10 cellular contexts compared by ENCODE assay signal in genomic region chr7:117010375-117011133, GRCh38. TPM values are rescaled to one million over a fixed set of nuclear protein-coding genes. Genes with fewer than 3 reads are reported as not detected.
DNase-seq lines count a peak whose midpoint lies in the region; ATAC-seq and TF ChIP-seq lines count a peak whose summit lies in the region.
"Had no signal": no experiment of that assay in that cellular context is flagged by ENCODE, and none has a peak within 500 bp of the region (broad histone marks: within the 10 kb centered on the region; RNA-seq: fewer than 3 reads in every experiment).

No MANE protein-coding gene starts in this region.

- POLR2A ChIA-PET in CD8-positive, alpha-beta T cell (lab: Charles Lee): interaction anchor here (1.5 to 1.6 kb wide), 2 partner anchors 8 to 116 kb away, joined by 5 read pairs; no protein-coding TSS in a partner anchor
- POLR2A ChIA-PET in OCI-LY7 (lab: Charles Lee): no interaction called here

- no peaks in the 10 kb centered on the region for H3K9me3 ChIP-seq in CD8-positive, alpha-beta T cell (ENCODE audit: low read length)
- no peaks in the 10 kb centered on the region for H3K9me3 ChIP-seq in OCI-LY7 (ENCODE audit: low read length)
- H3K9me3 ChIP-seq: ascending aorta had no signal

- ATAC-seq in CD8-positive, alpha-beta T cell: no peak
- peak; percentile 51 for ATAC-seq in GM19395 (IDR thresholded peaks at IDR 0.05; ENCODE audit: unreplicated experiment)
- ATAC-seq in HG03175 (IDR thresholded peaks at IDR 0.05; ENCODE audit: unreplicated experiment): peak; percentile 27

- intact Hi-C loops in CD8-positive, alpha-beta T cell (cut with DNase I, micrococcal nuclease): loop anchor here in 1 of 2 experiments (2.0 kb wide), 2 partner anchors 24 to 80 kb away; no protein-coding TSS in a partner anchor
- intact Hi-C loops in OCI-LY7 (cut with micrococcal nuclease; ENCODE audit: unreplicated experiment): no loop called here

- CTCF ChIA-PET in CD8-positive, alpha-beta T cell (lab: Charles Lee): interaction anchor here (0.8 to 9.3 kb wide), 5 partner anchors 15 to 117 kb away, joined by 3 to 160 read pairs (median 4); no protein-coding TSS in a partner anchor
- CTCF ChIA-PET in OCI-LY7 (lab: Charles Lee; ENCODE audit: unreplicated experiment): no interaction called here

- H3K4me1 Mint-ChIP-seq in CD8-positive, alpha-beta T cell (ENCODE audit: low read depth): peaks cover 69% of the 10 kb centered on the region

- H3K9me3 Mint-ChIP-seq in CD8-positive, alpha-beta T cell: no peaks in the 10 kb centered on the region

- H3K79me2 ChIP-seq in OCI-LY7 (ENCODE audit: insufficient read depth, low read depth, low read length): no peaks in the 10 kb centered on the region

- H3K36me3 Mint-ChIP-seq in CD8-positive, alpha-beta T cell: no peaks in the 10 kb centered on the region

- H3K27me3 ChIP-seq in CD8-positive, alpha-beta T cell (ENCODE audit: insufficient read depth, low read length): no peaks in the 10 kb centered on the region
- H3K27me3 ChIP-seq: ascending aorta had no signal

- no peak overlapping the region for H3K4me3 ChIP-seq in CD8-positive, alpha-beta T cell (ENCODE audit: low read depth, low read length)
- no peak overlapping the region for H3K4me3 ChIP-seq in OCI-LY7 (ENCODE audit: low read depth, low read length, poor library complexity, severe bottlenecking)
- H3K4me3 ChIP-seq: ascending aorta had no signal

- no peak for TF ChIP-seq CTCF in CD8-positive, alpha-beta T cell (IDR thresholded peaks at IDR 0.05)
- no peak for TF ChIP-seq CTCF in OCI-LY7 (conservative IDR thresholded peaks at IDR 0.05; ENCODE audit: low read length)

- no peak overlapping the region for H2AFZ ChIP-seq in OCI-LY7 (ENCODE audit: low read length)

- H3K27me3 Mint-ChIP-seq in CD8-positive, alpha-beta T cell (ENCODE audit: low read depth): no peaks in the 10 kb centered on the region

- H3K4me1 ChIP-seq in CD8-positive, alpha-beta T cell (ENCODE audit: insufficient read depth, low read length): peaks cover 61% of the 10 kb centered on the region
- no peaks in the 10 kb centered on the region for H3K4me1 ChIP-seq in OCI-LY7 (ENCODE audit: insufficient read depth, low read length, poor library complexity, severe bottlenecking)

- H3K27ac ChIP-seq in CD8-positive, alpha-beta T cell (ENCODE audit: low read depth, low read length): no peak overlapping the region
- no peak overlapping the region for H3K27ac ChIP-seq in OCI-LY7 (ENCODE audit: low read depth, low read length, poor library complexity, severe bottlenecking)

- peak overlapping the region; percentile 1 for H3K4me3 Mint-ChIP-seq in CD8-positive, alpha-beta T cell

- no peak for DNase-seq in CD8-positive, alpha-beta T cell
- DNase-seq in amniotic epithelial cell (ENCODE audit: low read depth): peak; percentile 28
- DNase-seq in NCI-H2196 (lab: John Stamatoyannopoulos, UW; ENCODE audit: unreplicated experiment): no peak
- no peak for DNase-seq in NCI-H524 (lab: John Stamatoyannopoulos, UW)
- DNase-seq in OCI-LY7 (ENCODE audit: low spot score): no peak
- no peak for DNase-seq in RPMI8226
- DNase-seq: NCI-H446 treated with DMSO at 0.1 percent for 48 hours had no signal

- no peak overlapping the region for H3K4me2 ChIP-seq in OCI-LY7 (ENCODE audit: low read length)

- no peak overlapping the region for H3K27ac Mint-ChIP-seq in CD8-positive, alpha-beta T cell

- H3K36me3 ChIP-seq in CD8-positive, alpha-beta T cell (ENCODE audit: insufficient read depth, low read length): no peaks in the 10 kb centered on the region
- H3K36me3 ChIP-seq in OCI-LY7 (ENCODE audit: insufficient read depth, low read length): no peaks in the 10 kb centered on the region
- H3K36me3 ChIP-seq: ascending aorta had no signal

- no TSS peak for BruUV-seq in OCI-LY7 (replicated peaks; lab: Mats Ljungman, UMichigan)

- H3K9me2 ChIP-seq in OCI-LY7 (ENCODE audit: insufficient read depth, low read length): no peaks in the 10 kb centered on the region

- H4K20me1 ChIP-seq in OCI-LY7 (ENCODE audit: insufficient read depth, low read length): peaks cover 12% of the 10 kb centered on the region; the same call in 1 of the 2 replicates

RNA-seq across cellular contexts. Expression of gene ST7, which starts 57.3 kb away (rescaled TPM):
- 1 to 10 TPM; 4.4 to 5.0 TPM for total RNA-seq in CD8-positive, alpha-beta T cell
- total RNA-seq in OCI-LY7 (2014; rRNA removed; shearing (Covaris generic)): 7.4 and 9.6 TPM in 2 replicates
- 7.3 and 10.7 TPM in 2 replicates for total RNA-seq in OCI-LY7 (2022)
